10 cellular contexts compared by ENCODE assay signal in genomic region chr11:66906077-66906929, GRCh38. TPM values are rescaled to one million over a fixed set of nuclear protein-coding genes. Genes with fewer than 3 reads are reported as not detected.
A peak's percentile ranks its signal among the peaks of the same experiment; 100 is the strongest.
DNase-seq lines count a peak whose midpoint lies in the region; ATAC-seq and TF ChIP-seq lines count a peak whose summit lies in the region.
"Had no signal": no experiment of that assay in that cellular context is flagged by ENCODE, and none has a peak within 500 bp of the region (broad histone marks: within the 10 kb centered on the region; RNA-seq: fewer than 3 reads in every experiment).

No MANE protein-coding gene starts in this region.

- ATAC-seq in right lobe of liver: peak in 3 of 4 donors; percentile 1 to 9 (median 3)
- no peak for ATAC-seq in GM19467 (IDR thresholded peaks at IDR 0.05; ENCODE audit: unreplicated experiment)

- H3K4me1 ChIP-seq in ACC112 (ENCODE audit: control insufficient read depth, insufficient read depth, low read length, unreplicated experiment): peaks cover 20% of the 10 kb centered on the region
- peaks cover 0 to 55% (median 16%) of the 10 kb centered on the region in 4 donors for H3K4me1 ChIP-seq in right lobe of liver

- H3K36me3 ChIP-seq in ACC112 (ENCODE audit: insufficient read depth, low read length) (no peaks in the 10 kb centered on the region), right lobe of liver (no peaks in the 10 kb centered on the region)

- H2AFZ ChIP-seq in ACC112 (ENCODE audit: low read length, unreplicated experiment): no peak overlapping the region

- H3K27me3 ChIP-seq in ACC112 (ENCODE audit: insufficient read depth, low read length) (no peaks in the 10 kb centered on the region), right lobe of liver (no peaks in the 10 kb centered on the region)

- H3K27ac ChIP-seq in ACC112 (ENCODE audit: low read depth, low read length): 0 out of 2 replicates have a peak overlapping the region, but pooled peaks have one; percentile 10
- H3K27ac ChIP-seq in right lobe of liver: peak overlapping the region; percentile 64 to 86 (median 76)

- 31% methylated on average over 10 of the region's 16 CpGs for WGBS in right lobe of liver (ENCODE audit: insufficient coverage, low coverage, low lambda C conversion rate, missing lambda C conversion rate)

- no peak for TF ChIP-seq CTCF in epithelial cell of esophagus (IDR thresholded peaks at IDR 0.05; ENCODE audit: insufficient read depth, low read depth, low read length, missing control alignments)
- no peak for TF ChIP-seq CTCF in right lobe of liver (IDR thresholded peaks at IDR 0.05)
- TF ChIP-seq CTCF in GM13977 (IDR thresholded peaks at IDR 0.05; ENCODE audit: extremely low read depth, insufficient read depth, missing control alignments): no peak

- peak; percentile 13 for TF ChIP-seq POLR2A in right lobe of liver (IDR thresholded peaks at IDR 0.05)
- no peak for TF ChIP-seq POLR2A in erythroblast (IDR thresholded peaks at IDR 0.05; ENCODE audit: low read length)

- H3K79me2 ChIP-seq in ACC112 (ENCODE audit: control insufficient read depth, insufficient read depth, low read length, unreplicated experiment): no peaks in the 10 kb centered on the region

- DNase-seq in NCI-H460 (ENCODE audit: extremely low read depth, low read depth) (peak; percentile 54), epithelial cell of esophagus (ENCODE audit: low read depth) (peak; percentile 96), right lobe of liver (peak in 2 of 3 donors; percentile 55 to 68), GM13977 (ENCODE audit: low spot score) (no peak), erythroblast (lab: John Stamatoyannopoulos, UW) (no peak), NCI-H774 (lab: John Stamatoyannopoulos, UW) (no peak)
- DNase-seq: activated CD8-positive, alpha-beta memory T cell treated with anti-CD3 and anti-CD28 coated beads, Interleukin-2, amount 50 U/mL, for 4 hours; occipital lobe had no signal

- intact Hi-C loops in right lobe of liver (cut with DNase I): no loop called here

- no peaks in the 10 kb centered on the region for H3K9me3 ChIP-seq in right lobe of liver

- no peak overlapping the region for H3K4me3 ChIP-seq in ACC112 (ENCODE audit: low read depth, low read length)
- peak overlapping the region; percentile 33 for H3K4me3 ChIP-seq in epithelial cell of esophagus (ENCODE audit: low read length)
- peak overlapping the region; percentile 29 to 69 (median 59) for H3K4me3 ChIP-seq in right lobe of liver

- in situ Hi-C loops in GM13977 (cut with MboI; ENCODE audit: low pct_unique_long_range_greater_than_20kb, low sequenced_read_pairs, unreplicated experiment): no loop called here

RNA-seq across cellular contexts. Expression of gene LRFN4, which starts 49.4 kb away (rescaled TPM):
- 30.5 and 32.4 TPM in 2 replicates for total RNA-seq in NCI-H460 (2014; rRNA removed; shearing (Covaris generic))
- 155 and 161 TPM in 2 replicates for polyA plus RNA-seq in NCI-H460 (2014; cell fraction: nucleus; rRNA removed)
- 1 to 10 TPM in 3 of 6 experiments, under 1 TPM in 3; 0.48 to 4.7 (median 1.1) TPM for total RNA-seq in right lobe of liver

RNA-seq across cellular contexts. Expression of gene PC, which starts 51.9 kb away (rescaled TPM):
- total RNA-seq in NCI-H460 (2014; rRNA removed; shearing (Covaris generic)): 22.2 and 25.5 TPM in 2 replicates
- polyA plus RNA-seq in NCI-H460 (2014; cell fraction: nucleus; rRNA removed): 48.2 and 68.4 TPM in 2 replicates
- 100 to 1,000 TPM; 265 to 457 (median 317) TPM for total RNA-seq in right lobe of liver

Comparison
In these comparisons a context has a peak if more than half of its experiments do, and no peak if none do; other contexts are left out.
1. DNase-seq: peak in NCI-H460 (single experiment), epithelial cell of esophagus (single experiment) and right lobe of liver (2 of 3); none in GM13977 (single experiment), erythroblast (0 of 2) and NCI-H774 (single experiment).
2. RNA of gene PC, which starts 51.9 kb away (total RNA-seq): 265 to 457 TPM in right lobe of liver; 22.2 to 25.5 TPM in NCI-H460; every median in the first group is over 10 times any median in the second.